15 cellular contexts compared by ENCODE assay signal in genomic region chr20:1946442-1946761, GRCh38. TPM values are rescaled to one million over a fixed set of nuclear protein-coding genes. Genes with fewer than 3 reads are reported as not detected.
DNase-seq lines count a peak whose midpoint lies in the region; ATAC-seq and TF ChIP-seq lines count a peak whose summit lies in the region.
"Had no signal": no experiment of that assay in that cellular context is flagged by ENCODE, and none has a peak within 500 bp of the region (broad histone marks: within the 10 kb centered on the region; RNA-seq: fewer than 3 reads in every experiment).

No MANE protein-coding gene starts in this region.

- in situ Hi-C loops in KBM-7 (cut with MboI; ENCODE audit: low pct_unique_long_range_greater_than_20kb, low sequenced_read_pairs) = no loop called here

- H3K36me3 ChIP-seq in GM23338 (ENCODE audit: insufficient read depth) = no peaks in the 10 kb centered on the region
- no peaks in the 10 kb centered on the region for H3K36me3 ChIP-seq in lower lobe of right lung
- no peaks in the 10 kb centered on the region for H3K36me3 ChIP-seq in skeletal muscle tissue (ENCODE audit: control insufficient read depth in 3 of 3, insufficient read depth in 3 of 3, low read length in 3 of 3)
- no peaks in the 10 kb centered on the region for H3K36me3 ChIP-seq in prostate gland
- H3K36me3 ChIP-seq: gastroesophageal sphincter had no signal

- peak overlapping the region; percentile 84 for H3K4me2 ChIP-seq in GM23338

- H3K27ac ChIP-seq in GM23338 (ENCODE audit: low read depth) (peak overlapping the region; percentile 71), lower lobe of right lung (peak overlapping the region; percentile 80), skeletal muscle tissue (ENCODE audit: low read depth, low read length) (peak overlapping the region; percentile 60), prostate gland (no peak overlapping the region)

- H3K27ac Mint-ChIP-seq in GM23338 = peak overlapping the region; percentile 79; the same call in 1 of the 2 replicates
- peak overlapping the region in 3 of 5 experiments; percentile 52 to 78 (median 61) for H3K27ac Mint-ChIP-seq in brain
- no peak overlapping the region for H3K27ac Mint-ChIP-seq in activated T-cell treated with anti-CD3 and anti-CD28 coated beads, Interleukin-2, amount 50 U/mL, for 72 hours
- H3K27ac Mint-ChIP-seq: activated CD4-positive, alpha-beta memory T cell treated with anti-CD3 and anti-CD28 coated beads, Interleukin-2, amount 10 ng/mL, durations not matched to agents 7 days and 5 days; activated T-helper 2 cell treated with anti-CD3 and anti-CD28 coated beads, Interferon-gamma antibody, Interleukin-2, Interleukin-4, amounts not matched to agents 10 μg/mL and 5 μg/mL and 100 μg/mL, durations not matched to agents 14 hours and 24 hours and 36 hours; HFFc6 had no signal

- WGBS in prostate gland = 59% methylated on average over 7 of the region's 7 CpGs

- H3K9me3 Mint-ChIP-seq in GM23338 (no peaks in the 10 kb centered on the region), brain (peaks cover 0 to 4% (median 0%) of the 10 kb centered on the region in 5 experiments)
- H3K9me3 Mint-ChIP-seq in activated T-cell treated with anti-CD3 and anti-CD28 coated beads, Interleukin-2, amount 50 U/mL, for 72 hours = no peaks in the 10 kb centered on the region
- H3K9me3 Mint-ChIP-seq: activated CD4-positive, alpha-beta memory T cell treated with anti-CD3 and anti-CD28 coated beads, Interleukin-2, amount 10 ng/mL, durations not matched to agents 7 days and 5 days; activated T-helper 2 cell treated with anti-CD3 and anti-CD28 coated beads, Interferon-gamma antibody, Interleukin-2, Interleukin-4, amounts not matched to agents 10 μg/mL and 5 μg/mL and 100 μg/mL, durations not matched to agents 14 hours and 24 hours and 36 hours; HFFc6 had no signal

- H3K4me1 ChIP-seq in GM23338 (ENCODE audit: insufficient read depth) (peaks cover 35% of the 10 kb centered on the region), lower lobe of right lung (peaks cover 53% of the 10 kb centered on the region), skeletal muscle tissue (ENCODE audit: control insufficient read depth in 3 of 3, insufficient read depth in 3 of 3, low read length in 3 of 3) (peaks cover 37 to 60% (median 49%) of the 10 kb centered on the region in 3 donors), prostate gland (replicated peaks) (peaks cover 3% of the 10 kb centered on the region)

- H3K4me1 Mint-ChIP-seq in GM23338 (peaks cover 53% of the 10 kb centered on the region), brain (peaks cover 76% of the 10 kb centered on the region)
- no peaks in the 10 kb centered on the region for H3K4me1 Mint-ChIP-seq in activated T-cell treated with anti-CD3 and anti-CD28 coated beads, Interleukin-2, amount 50 U/mL, for 72 hours (ENCODE audit: low read depth)
- H3K4me1 Mint-ChIP-seq: activated CD4-positive, alpha-beta memory T cell treated with anti-CD3 and anti-CD28 coated beads, Interleukin-2, amount 10 ng/mL, durations not matched to agents 7 days and 5 days had no signal

- H3K9ac ChIP-seq in skeletal muscle tissue (ENCODE audit: low read depth in 1 of 3, low read length in 3 of 3) = peak overlapping the region in 2 of 3 donors; percentile 33 to 78

- H2AFZ ChIP-seq in GM23338 = peak overlapping the region; percentile 91

- H3K27me3 ChIP-seq in GM23338 (ENCODE audit: insufficient read depth) (peaks cover 38% of the 10 kb centered on the region), lower lobe of right lung (ENCODE audit: low read depth) (peaks cover 29% of the 10 kb centered on the region), skeletal muscle tissue (ENCODE audit: control insufficient read depth in 3 of 3, insufficient read depth in 3 of 3, low read length in 3 of 3) (no peaks in the 10 kb centered on the region), prostate gland (replicated peaks; ENCODE audit: insufficient read depth) (no peaks in the 10 kb centered on the region)
- H3K27me3 ChIP-seq: testis had no signal

- peaks cover 39% of the 10 kb centered on the region for H3K27me3 Mint-ChIP-seq in GM23338 (ENCODE audit: insufficient read depth, low read depth, poor library complexity)
- H3K27me3 Mint-ChIP-seq in brain = peaks cover 20% of the 10 kb centered on the region
- peaks cover 42% of the 10 kb centered on the region for H3K27me3 Mint-ChIP-seq in activated T-cell treated with anti-CD3 and anti-CD28 coated beads, Interleukin-2, amount 50 U/mL, for 72 hours (ENCODE audit: low read depth)

- H3K4me3 ChIP-seq in GM23338 = peak overlapping the region; percentile 59
- H3K4me3 ChIP-seq in lower lobe of right lung = no peak overlapping the region
- H3K4me3 ChIP-seq in skeletal muscle tissue (ENCODE audit: low read length in 3 of 3) = peak overlapping the region; percentile 19 to 64 (median 24)
- H3K4me3 ChIP-seq in prostate gland = no peak overlapping the region

- H3K79me2 ChIP-seq in GM23338 (replicated peaks; ENCODE audit: insufficient read depth) = no peaks in the 10 kb centered on the region

- DNase-seq in GM23338 (ENCODE audit: low spot score) (peak; percentile 16), lower lobe of right lung (no peak), KBM-7 (no peak), HK-2 (ENCODE audit: unreplicated experiment) (no peak), prostate gland (ENCODE audit: low spot score) (no peak)
- no peak for DNase-seq in activated T-cell treated with anti-CD3 and anti-CD28 coated beads, Interleukin-2, amount 50 U/mL, for 72 hours
- DNase-seq: activated CD4-positive, alpha-beta memory T cell treated with anti-CD3 and anti-CD28 coated beads, Interleukin-2, amount 10 ng/mL, durations not matched to agents 7 days and 5 days; HFFc6 had no signal

- no peaks in the 10 kb centered on the region for H4K20me1 ChIP-seq in GM23338 (replicated peaks; ENCODE audit: insufficient read depth)

- intact Hi-C loops in lower lobe of right lung (cut with DNase I) = no loop called here
- intact Hi-C loops in prostate gland (cut with DNase I) = loop anchor here (10.0 kb wide), 1 partner anchor 142 kb away; no protein-coding TSS in a partner anchor

- no peak for TF ChIP-seq POLR2A in prostate gland (IDR thresholded peaks at IDR 0.05)

- H3K4me3 Mint-ChIP-seq in GM23338 (peak overlapping the region; percentile 78), brain (peak overlapping the region in 4 of 5 experiments; percentile 66 to 77 (median 70))
- H3K4me3 Mint-ChIP-seq in activated T-cell treated with anti-CD3 and anti-CD28 coated beads, Interleukin-2, amount 50 U/mL, for 72 hours = no peak overlapping the region
- H3K4me3 Mint-ChIP-seq: activated CD4-positive, alpha-beta memory T cell treated with anti-CD3 and anti-CD28 coated beads, Interleukin-2, amount 10 ng/mL, durations not matched to agents 7 days and 5 days had no signal

- H3K9me3 ChIP-seq in lower lobe of right lung (no peaks in the 10 kb centered on the region), skeletal muscle tissue (ENCODE audit: control insufficient read depth in 3 of 3, low read length in 3 of 3) (no peaks in the 10 kb centered on the region), prostate gland (no peaks in the 10 kb centered on the region)
- H3K9me3 ChIP-seq: gastroesophageal sphincter, testis had no signal

- no peak for TF ChIP-seq CTCF in GM23338 (conservative IDR thresholded peaks at IDR 0.05; ENCODE audit: low read depth in 2 of 2)
- TF ChIP-seq CTCF in brain (conservative IDR thresholded peaks at IDR 0.05) = no peak
- no peak for TF ChIP-seq CTCF in lower lobe of right lung (IDR thresholded peaks at IDR 0.05)
- no peak for TF ChIP-seq CTCF in prostate gland (IDR thresholded peaks at IDR 0.05)

- H3F3A ChIP-seq in GM23338 (replicated peaks; ENCODE audit: low read depth) = peaks cover 10% of the 10 kb centered on the region; the same call in 1 of the 2 replicates

- no peaks in the 10 kb centered on the region for H3K36me3 Mint-ChIP-seq in GM23338 (ENCODE audit: low read depth)
- H3K36me3 Mint-ChIP-seq in brain = no peaks in the 10 kb centered on the region
- no peaks in the 10 kb centered on the region for H3K36me3 Mint-ChIP-seq in activated T-cell treated with anti-CD3 and anti-CD28 coated beads, Interleukin-2, amount 50 U/mL, for 72 hours (ENCODE audit: insufficient read depth in 2 of 2)

- no peaks in the 10 kb centered on the region for H3K9me2 ChIP-seq in GM23338 (ENCODE audit: insufficient read depth)

- peak; percentile 3 for ATAC-seq in GM23338
- ATAC-seq in lower lobe of right lung = peak in 1 of 2 donors; percentile 64
- ATAC-seq in activated T-cell treated with anti-CD3 and anti-CD28 coated beads, Interleukin-2, amount 50 U/mL, for 72 hours (replicated peaks in 1 of 2) = no peak
- ATAC-seq: gastroesophageal sphincter had no signal

TF ChIP-seq in GM23338, 12 proteins besides CTCF, POLR2A, EP300 and RAD21 (continues in another document):
- TF ChIP-seq ZNF331 (CRISPR knock-in tag; IDR thresholded peaks at IDR 0.05; ENCODE audit: low read depth) = no peak

RNA-seq across cellular contexts. Expression of gene PDYN, which starts 47.5 kb away (rescaled TPM):
- 0.24 and 0.47 TPM in 2 replicates for total RNA-seq in GM23338 (2014; rRNA removed; shearing (Covaris generic))
- polyA plus RNA-seq in GM23338 (2016; fragmentation: Nextera tagmentation; extraction: Ambion mirVana) (0.21 and 0.33 TPM in 2 replicates), brain (ENCODE audit: insufficient read depth, low read depth, low replicate concordance) (1.0 TPM)
- total RNA-seq in lower lobe of right lung (not detected), skeletal muscle tissue (not detected), prostate gland (under 1 TPM in 1 of 2 donors, not detected in 1; 0.28 TPM)
- not detected for total RNA-seq in activated T-cell treated with anti-CD3 and anti-CD28 coated beads, Interleukin-2, amount 50 U/mL, for 72 hours
- total RNA-seq: activated CD4-positive, alpha-beta memory T cell treated with anti-CD3 and anti-CD28 coated beads, Interleukin-2, amount 10 ng/mL, durations not matched to agents 7 days and 5 days; activated T-helper 2 cell treated with anti-CD3 and anti-CD28 coated beads, Interferon-gamma antibody, Interleukin-2, Interleukin-4, amounts not matched to agents 10 μg/mL and 5 μg/mL and 100 μg/mL, durations not matched to agents 14 hours and 24 hours and 36 hours; aorta; gastroesophageal sphincter; HFFc6; SK-MEL-5 had no signal
- polyA plus RNA-seq: aorta had no signal

RNA-seq across cellular contexts. Expression of gene SIRPA, which starts 51.2 kb away (rescaled TPM):
- 2.9 and 4.2 TPM in 2 replicates for total RNA-seq in GM23338 (2014; rRNA removed; shearing (Covaris generic))
- polyA plus RNA-seq in GM23338 (2016; fragmentation: Nextera tagmentation; extraction: Ambion mirVana) = 1.2 and 1.5 TPM in 2 replicates
- polyA plus RNA-seq in brain (ENCODE audit: insufficient read depth, low read depth, low replicate concordance) = 71.6 TPM
- total RNA-seq in lower lobe of right lung = 130 TPM
- total RNA-seq in skeletal muscle tissue = 8.9 TPM
- total RNA-seq in activated T-cell treated with anti-CD3 and anti-CD28 coated beads, Interleukin-2, amount 50 U/mL, for 72 hours = under 1 TPM; 0.05 to 0.22 TPM
- total RNA-seq in prostate gland = 10 to 100 TPM; 20.3 to 31.0 TPM
- total RNA-seq: activated CD4-positive, alpha-beta memory T cell treated with anti-CD3 and anti-CD28 coated beads, Interleukin-2, amount 10 ng/mL, durations not matched to agents 7 days and 5 days; activated T-helper 2 cell treated with anti-CD3 and anti-CD28 coated beads, Interferon-gamma antibody, Interleukin-2, Interleukin-4, amounts not matched to agents 10 μg/mL and 5 μg/mL and 100 μg/mL, durations not matched to agents 14 hours and 24 hours and 36 hours had no signal

Comparison
In these comparisons a context has a peak if more than half of its experiments do, and no peak if none do; other contexts are left out.
1. H3K27ac ChIP-seq: peak in GM23338 (single experiment), lower lobe of right lung (single experiment) and skeletal muscle tissue (single experiment); none in prostate gland (0 of 2).
2. H3K4me3 ChIP-seq: peak in GM23338 (single experiment) and skeletal muscle tissue (3 of 3); none in lower lobe of right lung (single experiment) and prostate gland (0 of 2).
3. H3K4me3 Mint-ChIP-seq: peak in GM23338 (single experiment) and brain (4 of 5); none in activated T-cell treated with anti-CD3 and anti-CD28 coated beads, Interleukin-2, amount 50 U/mL, for 72 hours (0 of 2).